Comparison of ENCODE assay signal across 8 cellular contexts in genomic region chr1:19644761-19645543, GRCh38. TPM values are rescaled to one million over a fixed set of nuclear protein-coding genes. Genes with fewer than 3 reads are reported as not detected.
A peak's percentile ranks its signal among the peaks of the same experiment; 100 is the strongest.
DNase-seq lines count a peak whose midpoint lies in the region; ATAC-seq, FAIRE-seq and TF ChIP-seq lines count a peak whose summit lies in the region.

No MANE protein-coding gene starts in this region.

- H3K27ac ChIP-seq in OCI-LY3 (ENCODE audit: low read length) (no peak overlapping the region), hepatocyte (peak overlapping the region; percentile 72)

- no peak overlapping the region for H2AFZ ChIP-seq in OCI-LY3 (ENCODE audit: low read depth, low read length)
- H2AFZ ChIP-seq in hepatocyte, result peak overlapping the region; percentile 55

- peak; percentile 28 for ATAC-seq in GM18868 (IDR thresholded peaks at IDR 0.05; ENCODE audit: unreplicated experiment)
- ATAC-seq in GM18907 (IDR thresholded peaks at IDR 0.05; ENCODE audit: unreplicated experiment), result no peak
- ATAC-seq in HG02870 (IDR thresholded peaks at IDR 0.05; ENCODE audit: unreplicated experiment), result no peak

- TF ChIP-seq CTCF in OCI-LY3 (IDR thresholded peaks at IDR 0.05; ENCODE audit: low read depth, low read length), result no peak
- TF ChIP-seq CTCF in hepatocyte (IDR thresholded peaks at IDR 0.05; ENCODE audit: poor library complexity), result no peak

- peak; percentile 66 for DNase-seq in adipocyte (ENCODE audit: low read depth)
- DNase-seq in hepatocyte (ENCODE audit: low spot score), result peak; percentile 44
- DNase-seq in HTR-8/SVneo (ENCODE audit: insufficient read length, low spot score), result no peak

- 4% methylated on average over 36 of the region's 68 CpGs for WGBS in hepatocyte (ENCODE audit: low lambda C conversion rate, missing lambda C conversion rate)

- 0 out of 2 replicates have a peak, but pooled peaks cover 3% of the 10 kb centered on the region for H3K27me3 ChIP-seq in OCI-LY3 (ENCODE audit: low read depth, low read length)
- H3K27me3 ChIP-seq in adipocyte (replicated peaks; ENCODE audit: control insufficient read depth, insufficient read depth, low read length), result no peaks in the 10 kb centered on the region
- H3K27me3 ChIP-seq in hepatocyte, result peaks cover 17% of the 10 kb centered on the region
- H3K27me3 ChIP-seq in skeletal muscle satellite cell (ENCODE audit: control insufficient read depth, insufficient read depth, low read length), result no peaks in the 10 kb centered on the region

- no peaks in the 10 kb centered on the region for H3K9me2 ChIP-seq in hepatocyte (replicated peaks; ENCODE audit: insufficient read depth)

- H3K4me3 ChIP-seq in OCI-LY3 (ENCODE audit: low read length) (peak overlapping the region; percentile 64), adipocyte (ENCODE audit: low read length) (peak overlapping the region; percentile 94), hepatocyte (peak overlapping the region; percentile 64), skeletal muscle satellite cell (ENCODE audit: low read length) (peak overlapping the region; percentile 87)

- H4K20me1 ChIP-seq in OCI-LY3 (ENCODE audit: insufficient read depth, low read length) (no peaks in the 10 kb centered on the region), hepatocyte (ENCODE audit: insufficient read depth, poor library complexity, severe bottlenecking) (no peaks in the 10 kb centered on the region)

- H3K9me3 ChIP-seq in OCI-LY3 (ENCODE audit: insufficient read depth, low read length) (no peaks in the 10 kb centered on the region), adipocyte (ENCODE audit: control insufficient read depth, low read length) (no peaks in the 10 kb centered on the region), hepatocyte (ENCODE audit: low read depth) (no peaks in the 10 kb centered on the region), skeletal muscle satellite cell (replicated peaks; ENCODE audit: low read length) (no peaks in the 10 kb centered on the region)

- H3K79me2 ChIP-seq in OCI-LY3 (ENCODE audit: low read length) (no peaks in the 10 kb centered on the region), hepatocyte (peaks cover 40% of the 10 kb centered on the region)

- H3K4me2 ChIP-seq in OCI-LY3 (ENCODE audit: low read length), result peak overlapping the region; percentile 53
- peak overlapping the region; percentile 95 for H3K4me2 ChIP-seq in hepatocyte
- H3K4me2 ChIP-seq in skeletal muscle satellite cell (ENCODE audit: low read length), result peak overlapping the region; percentile 95

- FAIRE-seq in HTR-8/SVneo (lab: Jason Lieb, UNC), result no peak

- H3K9ac ChIP-seq in OCI-LY3 (ENCODE audit: low read length), result 0 out of 2 replicates have a peak overlapping the region, but pooled peaks have one; percentile 6
- peak overlapping the region; percentile 97 for H3K9ac ChIP-seq in adipocyte (ENCODE audit: low read length)
- peak overlapping the region; percentile 82 for H3K9ac ChIP-seq in skeletal muscle satellite cell (ENCODE audit: low read depth, low read length)

- H3K4me1 ChIP-seq in OCI-LY3 (ENCODE audit: low read length) (no peaks in the 10 kb centered on the region), adipocyte (ENCODE audit: control insufficient read depth, insufficient read depth, low read length) (peaks cover 28% of the 10 kb centered on the region), hepatocyte (ENCODE audit: insufficient read depth) (peaks cover 2% of the 10 kb centered on the region), skeletal muscle satellite cell (ENCODE audit: control insufficient read depth, insufficient read depth, low read length) (peaks cover 33% of the 10 kb centered on the region)

- H3K36me3 ChIP-seq in OCI-LY3 (replicated peaks; ENCODE audit: low read depth, low read length) (no peaks in the 10 kb centered on the region), adipocyte (ENCODE audit: control insufficient read depth, insufficient read depth, low read length, severe bottlenecking) (no peaks in the 10 kb centered on the region), hepatocyte (replicated peaks; ENCODE audit: insufficient read depth, low read depth) (no peaks in the 10 kb centered on the region), skeletal muscle satellite cell (ENCODE audit: insufficient read depth, low read length) (no peaks in the 10 kb centered on the region)

RNA-seq across cellular contexts. Expression of gene NBL1, which starts 0.8 kb away (rescaled TPM):
- 16.5 and 22.3 TPM in 2 replicates for total RNA-seq in hepatocyte
- polyA plus RNA-seq in hepatocyte, result 41.3 and 46.9 TPM in 2 replicates
- total RNA-seq in skeletal muscle satellite cell (2012; rRNA removed), result 56.0 and 67.7 TPM in 2 replicates

RNA-seq across cellular contexts. Expression of gene HTR6, which starts 19.7 kb away (rescaled TPM):
- not detected in 2 replicates for total RNA-seq in hepatocyte
- not detected in 2 replicates for polyA plus RNA-seq in hepatocyte
- total RNA-seq in skeletal muscle satellite cell (2012; rRNA removed), result not detected in 2 replicates

Comparison
In these comparisons a context has a peak if more than half of its experiments do, and no peak if none do; other contexts are left out.
1. H3K9ac ChIP-seq: peak in every context shown above with its lines; median percentile 97 in adipocyte; 82 in skeletal muscle satellite cell; 6 in OCI-LY3.